In genomic region chrX:9467181-9467580, GRCh38 we compare ENCODE assay signal across 12 cellular contexts. TPM values are rescaled to one million over a fixed set of nuclear protein-coding genes. Genes with fewer than 3 reads are reported as not detected.
DNase-seq lines count a peak whose midpoint lies in the region; ATAC-seq and TF ChIP-seq lines count a peak whose summit lies in the region.
"Had no signal": no experiment of that assay in that cellular context is flagged by ENCODE, and none has a peak within 500 bp of the region (broad histone marks: within the 10 kb centered on the region; RNA-seq: fewer than 3 reads in every experiment).

No MANE protein-coding gene starts in this region.

- peak overlapping the region; percentile 88 for H3K4me3 Mint-ChIP-seq in T-helper 2 cell treated with Interferon-gamma antibody and Interleukin-4, amounts not matched to agents 5 μg/mL and 100 μg/mL, for 36 hours

- TF ChIP-seq CTCF in SU-DHL-6 (IDR thresholded peaks at IDR 0.05; ENCODE audit: insufficient read depth, low read length, poor library complexity, severe bottlenecking) (no peak), fibroblast of villous mesenchyme (IDR thresholded peaks at IDR 0.05; ENCODE audit: insufficient read depth, low read depth, low read length) (no peak), mucosa of descending colon (IDR thresholded peaks at IDR 0.05) (no peak)

- no peak for ATAC-seq in mucosa of descending colon
- ATAC-seq: heart right ventricle had no signal

- no peaks in the 10 kb centered on the region for H3K27me3 Mint-ChIP-seq in T-helper 2 cell treated with Interferon-gamma antibody and Interleukin-4, amounts not matched to agents 5 μg/mL and 100 μg/mL, for 36 hours (ENCODE audit: low read depth)

- H3K9me2 ChIP-seq in SU-DHL-6 (replicated peaks; ENCODE audit: insufficient read depth, low read length): no peaks in the 10 kb centered on the region

- peaks cover 29% of the 10 kb centered on the region for H3K4me1 Mint-ChIP-seq in T-helper 2 cell treated with Interferon-gamma antibody and Interleukin-4, amounts not matched to agents 5 μg/mL and 100 μg/mL, for 36 hours (ENCODE audit: low read depth)

- H3K36me3 ChIP-seq in SU-DHL-6 (ENCODE audit: low read length) (no peaks in the 10 kb centered on the region), mucosa of descending colon (ENCODE audit: low read depth) (no peaks in the 10 kb centered on the region)
- H3K36me3 ChIP-seq: heart right ventricle, transverse colon had no signal

- intact Hi-C loops in mucosa of descending colon (cut with DNase I, micrococcal nuclease): no loop called here

- peaks cover 13% of the 10 kb centered on the region for H3K36me3 Mint-ChIP-seq in T-helper 2 cell treated with Interferon-gamma antibody and Interleukin-4, amounts not matched to agents 5 μg/mL and 100 μg/mL, for 36 hours (ENCODE audit: low read depth)

- no peak overlapping the region for H2AFZ ChIP-seq in SU-DHL-6 (ENCODE audit: low read depth, low read length, severe bottlenecking)

- peaks cover 27% of the 10 kb centered on the region; the same call in 1 of the 2 replicates for H3K79me2 ChIP-seq in SU-DHL-6 (ENCODE audit: insufficient read depth, low read length)

- no peaks in the 10 kb centered on the region for H3K9me3 Mint-ChIP-seq in T-helper 2 cell treated with Interferon-gamma antibody and Interleukin-4, amounts not matched to agents 5 μg/mL and 100 μg/mL, for 36 hours

- H3K4me3 ChIP-seq in SU-DHL-6 (ENCODE audit: insufficient read depth, low read length, poor library complexity, severe bottlenecking) (peak overlapping the region; percentile 68), fibroblast of villous mesenchyme (ENCODE audit: low read depth, low read length) (peak overlapping the region; percentile 70), skeletal muscle cell (ENCODE audit: low read depth, low read length) (peak overlapping the region; percentile 69), mucosa of descending colon (no peak overlapping the region)

- no peaks in the 10 kb centered on the region for H3K27me3 ChIP-seq in SU-DHL-6 (ENCODE audit: low read length)
- H3K27me3 ChIP-seq: transverse colon had no signal

- H3K9me3 ChIP-seq in SU-DHL-6 (ENCODE audit: insufficient read depth, low read length) (no peaks in the 10 kb centered on the region), mucosa of descending colon (no peaks in the 10 kb centered on the region)
- H3K9me3 ChIP-seq: heart right ventricle, transverse colon had no signal

- H4K20me1 ChIP-seq in SU-DHL-6 (ENCODE audit: low read depth, low read length): no peaks in the 10 kb centered on the region

- H3F3A ChIP-seq in SU-DHL-6 (ENCODE audit: insufficient read depth): 0 out of 2 replicates have a peak, but pooled peaks cover 8% of the 10 kb centered on the region

- H3K9ac ChIP-seq in SU-DHL-6 (ENCODE audit: low read length): no peak overlapping the region

- no peak overlapping the region for H3K27ac ChIP-seq in SU-DHL-6 (ENCODE audit: low read depth, low read length)

- no peak for DNase-seq in T-helper 2 cell treated with Interferon-gamma antibody and Interleukin-4, amounts not matched to agents 5 μg/mL and 100 μg/mL, for 36 hours (ENCODE audit: low spot score)
- DNase-seq in T-helper 2 cell: no peak
- DNase-seq in fibroblast of villous mesenchyme (ENCODE audit: low read depth): no peak
- no peak for DNase-seq in skeletal muscle cell (ENCODE audit: low read depth)
- no peak for DNase-seq in NCI-H1092 (lab: John Stamatoyannopoulos, UW)
- DNase-seq in NOMO-1 treated with DMSO at 0.1 percent for 48 hours (lab: John Stamatoyannopoulos, UW; ENCODE audit: unreplicated experiment): no peak
- DNase-seq in mucosa of descending colon: no peak
- DNase-seq: 8988T, heart right ventricle, NCI-H345, transverse colon had no signal

- peak overlapping the region; percentile 49 for H3K4me2 ChIP-seq in SU-DHL-6 (ENCODE audit: low read depth, low read length, poor library complexity, severe bottlenecking)

- no peaks in the 10 kb centered on the region for H3K4me1 ChIP-seq in mucosa of descending colon (ENCODE audit: low read depth)

- H3K27ac Mint-ChIP-seq in T-helper 2 cell treated with Interferon-gamma antibody and Interleukin-4, amounts not matched to agents 5 μg/mL and 100 μg/mL, for 36 hours: no peak overlapping the region

RNA-seq across cellular contexts. Expression of gene TBL1X, which starts 2.3 kb away (rescaled TPM):
- 28.0 and 30.7 TPM in 2 replicates for total RNA-seq in fibroblast of villous mesenchyme
- 10 to 100 TPM; 12.1 to 26.6 (median 16.3) TPM for total RNA-seq in mucosa of descending colon
